In the genomic region with DNA sequence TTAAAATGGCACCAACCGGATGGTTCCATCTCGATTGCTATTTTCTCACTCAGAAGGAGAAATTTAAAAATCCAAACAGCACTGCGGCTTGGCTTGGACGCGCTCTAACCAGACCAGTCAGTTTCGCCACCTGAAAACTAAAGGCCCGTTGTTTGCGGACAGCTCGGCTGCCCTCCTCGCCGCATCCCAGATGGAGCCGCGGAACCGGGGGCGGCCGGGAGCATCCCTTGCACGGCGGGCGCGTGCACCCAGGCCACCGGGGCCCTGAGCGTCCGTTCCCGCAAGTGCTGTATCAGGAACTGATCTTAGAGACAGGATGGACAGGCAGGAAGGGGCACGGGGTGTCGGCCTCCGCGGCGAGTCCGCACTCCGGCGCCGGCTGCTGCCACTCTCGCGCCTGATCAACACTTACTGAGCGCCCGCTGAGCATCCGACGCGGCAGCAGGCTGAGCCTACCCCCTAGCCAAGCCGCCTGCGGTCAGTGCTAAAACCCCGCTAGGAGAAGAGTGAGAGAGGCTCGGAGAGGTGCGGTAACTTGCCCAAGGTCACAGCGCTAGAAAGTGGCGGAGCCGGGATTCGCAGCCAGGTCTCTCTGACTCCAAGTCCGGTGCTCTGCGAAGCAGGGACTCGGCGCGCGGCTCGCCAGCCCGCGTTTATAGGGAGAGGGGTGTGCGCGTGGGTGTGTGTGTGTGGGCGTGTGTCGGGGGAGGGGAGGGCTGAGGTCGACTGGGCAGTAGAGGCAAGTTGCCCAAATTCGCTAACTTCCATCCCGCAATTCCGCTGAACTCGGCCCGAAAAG, we compare ENCODE assay signal across 8 cellular contexts. TPM values are rescaled to one million over a fixed set of nuclear protein-coding genes. Genes with fewer than 3 reads are reported as not detected.
DNase-seq lines count a peak whose midpoint lies in the region; ATAC-seq and TF ChIP-seq lines count a peak whose summit lies in the region.

A gene with protein sequence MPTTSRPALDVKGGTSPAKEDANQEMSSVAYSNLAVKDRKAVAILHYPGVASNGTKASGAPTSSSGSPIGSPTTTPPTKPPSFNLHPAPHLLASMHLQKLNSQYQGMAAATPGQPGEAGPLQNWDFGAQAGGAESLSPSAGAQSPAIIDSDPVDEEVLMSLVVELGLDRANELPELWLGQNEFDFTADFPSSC (minus strand): TSS at position 629 of the 799 bp plus-strand sequence. CDS start 3,045 bp downstream, outside the sequence.

- no peak within 1 kb of the TSS for H3K27ac ChIP-seq in SU-DHL-6 (ENCODE audit: low read depth, low read length)

- H3K36me3 Mint-ChIP-seq in effector memory CD8-positive, alpha-beta T cell (ENCODE audit: insufficient read depth), result peaks cover 7% of the 10 kb centered on the region

- no peak for TF ChIP-seq CTCF in SU-DHL-6 (IDR thresholded peaks at IDR 0.05; ENCODE audit: insufficient read depth, low read length, poor library complexity, severe bottlenecking)

- H3K9ac ChIP-seq in SU-DHL-6 (ENCODE audit: low read length), result no peak within 1 kb of the TSS; the same call in 1 of the 2 replicates

- H3K4me1 Mint-ChIP-seq in effector memory CD8-positive, alpha-beta T cell (ENCODE audit: low read depth in 2 of 2), result peaks cover 16 to 20% of the 10 kb centered on the region in 2 donors

- H3K4me3 Mint-ChIP-seq in effector memory CD8-positive, alpha-beta T cell, result peak within 1 kb of the TSS; percentile 93 to 95

- no peak within 1 kb of the TSS for H2AFZ ChIP-seq in SU-DHL-6 (ENCODE audit: low read depth, low read length, severe bottlenecking)
- peak within 1 kb of the TSS; percentile 49 for H2AFZ ChIP-seq in neuron (ENCODE audit: low read depth, low read length)

- H3K4me3 ChIP-seq in SU-DHL-6 (ENCODE audit: insufficient read depth, low read length, poor library complexity, severe bottlenecking) (peak within 1 kb of the TSS; percentile 42), neuron (ENCODE audit: low read length) (peak within 1 kb of the TSS; percentile 69)

- no peaks in the 10 kb centered on the region for H3K79me2 ChIP-seq in SU-DHL-6 (ENCODE audit: insufficient read depth, low read length)

- peak; percentile 45 for DNase-seq in NCI-H146 (lab: John Stamatoyannopoulos, UW)
- no peak for DNase-seq in NCI-H146 treated with DMSO at 0.1 percent for 48 hours (lab: John Stamatoyannopoulos, UW; ENCODE audit: unreplicated experiment)
- DNase-seq in effector memory CD8-positive, alpha-beta T cell, result no peak
- DNase-seq in cerebellar nuclear complex (lab: John Stamatoyannopoulos, UW), result no peak
- DNase-seq in NK-92 (lab: John Stamatoyannopoulos, UW; ENCODE audit: unreplicated experiment), result no peak
- DNase-seq in SK-N-DZ (ENCODE audit: low spot score), result no peak

- peaks cover 7% of the 10 kb centered on the region for H3K4me1 ChIP-seq in neuron (ENCODE audit: insufficient read depth, low read length)

- H3K9me3 ChIP-seq in SU-DHL-6 (ENCODE audit: insufficient read depth, low read length) (no peaks in the 10 kb centered on the region), neuron (ENCODE audit: low read length) (no peaks in the 10 kb centered on the region)

- H3K27me3 Mint-ChIP-seq in effector memory CD8-positive, alpha-beta T cell, result peaks cover 42 to 86% of the 10 kb centered on the region in 2 donors

- no peaks in the 10 kb centered on the region for H3K9me3 Mint-ChIP-seq in effector memory CD8-positive, alpha-beta T cell

- no peaks in the 10 kb centered on the region for H3K9me2 ChIP-seq in SU-DHL-6 (replicated peaks; ENCODE audit: insufficient read depth, low read length)

- peak; percentile 52 for ATAC-seq in effector memory CD8-positive, alpha-beta T cell (replicated peaks)

- H4K20me1 ChIP-seq in SU-DHL-6 (ENCODE audit: low read depth, low read length), result no peaks in the 10 kb centered on the region

- peak within 1 kb of the TSS; percentile 62 for H3K4me2 ChIP-seq in SU-DHL-6 (ENCODE audit: low read depth, low read length, poor library complexity, severe bottlenecking)

- H3K27me3 ChIP-seq in SU-DHL-6 (ENCODE audit: low read length), result no peaks in the 10 kb centered on the region
- H3K27me3 ChIP-seq in neuron (ENCODE audit: insufficient read depth, low read length), result peaks cover 49% of the 10 kb centered on the region

- no peaks in the 10 kb centered on the region for H3F3A ChIP-seq in SU-DHL-6 (ENCODE audit: insufficient read depth)

- no peaks in the 10 kb centered on the region for H3K36me3 ChIP-seq in SU-DHL-6 (ENCODE audit: low read length)
- peaks cover 5% of the 10 kb centered on the region for H3K36me3 ChIP-seq in neuron (ENCODE audit: insufficient read depth, low read length)

- H3K27ac Mint-ChIP-seq in effector memory CD8-positive, alpha-beta T cell, result peak within 1 kb of the TSS in 1 of 2 donors; percentile 15

RNA-seq across cellular contexts. Expression of the gene that starts here (rescaled TPM):
- polyA plus RNA-seq in SK-N-DZ (2014; cell fraction: cytosol; rRNA removed), result 10.4 and 16.1 TPM in 2 replicates
- polyA plus RNA-seq in SK-N-DZ (2014; cell fraction: nucleus; rRNA removed), result 10.5 and 17.8 TPM in 2 replicates
